ENCODE assay signal across 12 cellular contexts in the genomic region with DNA sequence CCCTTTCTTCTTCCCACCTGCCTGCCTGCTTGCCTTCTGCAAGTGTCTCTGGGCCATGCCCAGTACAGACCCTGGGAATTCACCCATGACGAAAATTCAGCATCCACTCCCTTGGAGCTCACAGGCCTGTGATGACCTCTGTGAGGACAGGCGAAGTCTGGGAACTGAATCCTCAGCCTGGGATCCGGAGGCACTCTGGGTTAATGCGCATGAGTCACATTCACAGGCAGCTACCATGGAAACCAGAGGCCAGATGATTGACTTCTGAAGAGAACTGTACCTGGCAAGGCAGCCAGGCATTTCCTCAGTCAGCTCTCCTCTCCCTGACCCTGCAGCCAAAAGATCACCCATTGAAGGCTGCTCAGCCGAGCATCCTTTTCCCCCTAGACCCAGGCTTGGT. TPM values are rescaled to one million over a fixed set of nuclear protein-coding genes. Genes with fewer than 3 reads are reported as not detected.
DNase-seq lines count a peak whose midpoint lies in the region; ATAC-seq and TF ChIP-seq lines count a peak whose summit lies in the region.
"Had no signal": no experiment of that assay in that cellular context is flagged by ENCODE, and none has a peak within 500 bp of the region (broad histone marks: within the 10 kb centered on the region; RNA-seq: fewer than 3 reads in every experiment).

No MANE protein-coding gene starts in this region.

- CTCF ChIA-PET in RWPE1 (lab: Yijun Ruan, JAX) = interaction anchor here (0.6 to 1.6 kb wide), 3 partner anchors 35 to 312 kb away, joined by 3 to 9 read pairs (median 5); no protein-coding TSS in a partner anchor

- DNase-seq in GM04504 (ENCODE audit: low read depth) = peak; percentile 57
- peak; percentile 98 for DNase-seq in RWPE1 (ENCODE audit: low spot score)
- DNase-seq in fibroblast of gingiva (ENCODE audit: low read depth) = peak; percentile 68
- peak; percentile 28 for DNase-seq in pons (ENCODE audit: low spot score)
- no peak for DNase-seq in lower lobe of right lung
- no peak for DNase-seq in activated T-helper 1 cell treated with anti-CD3 and anti-CD28 coated beads, Interleukin-12 subunit alpha, Interleukin-12 subunit beta, Interleukin-2, Interleukin-4 antibody, amounts not matched to agents 30 ng/mL and 10 ng/mL and 1 ng/mL, durations not matched to agents 14 hours and 24 hours and 36 hours (ENCODE audit: low spot score)
- DNase-seq in HAP-1 (ENCODE audit: low spot score in 2 of 2) = no peak
- DNase-seq: foreskin melanocyte, NCI-H446, upper lobe of left lung had no signal

- intact Hi-C loops in lower lobe of right lung (cut with DNase I) = no loop called here
- intact Hi-C loops in activated T-helper 1 cell treated with anti-CD3 and anti-CD28 coated beads, Interleukin-12 subunit alpha, Interleukin-12 subunit beta, Interleukin-2, Interleukin-4 antibody, amounts not matched to agents 30 ng/mL and 10 ng/mL and 1 ng/mL, durations not matched to agents 14 hours and 24 hours and 36 hours (cut with micrococcal nuclease) = no loop called here

- TF ChIP-seq CTCF in RWPE1 (conservative IDR thresholded peaks at IDR 0.05; ENCODE audit: low read depth) = no peak
- TF ChIP-seq CTCF in lower lobe of right lung (IDR thresholded peaks at IDR 0.05) = no peak

- ATAC-seq in lower lobe of right lung = no peak
- no peak for ATAC-seq in GM21825 (IDR thresholded peaks at IDR 0.05; ENCODE audit: unreplicated experiment)
- ATAC-seq: GM12878 had no signal

- H3K4me1 Mint-ChIP-seq in activated T-helper 1 cell treated with anti-CD3 and anti-CD28 coated beads, Interleukin-12 subunit alpha, Interleukin-12 subunit beta, Interleukin-2, Interleukin-4 antibody, amounts not matched to agents 30 ng/mL and 10 ng/mL and 1 ng/mL, durations not matched to agents 14 hours and 24 hours and 36 hours (ENCODE audit: low read depth) = peaks cover 18% of the 10 kb centered on the region

- H3K27ac ChIP-seq in RWPE1 (peak overlapping the region; percentile 69), lower lobe of right lung (no peak overlapping the region)
- H3K27ac ChIP-seq: upper lobe of left lung had no signal

- peaks cover 74% of the 10 kb centered on the region for H3K36me3 ChIP-seq in lower lobe of right lung
- no peaks in the 10 kb centered on the region; the same call in 1 of the 2 replicates for H3K36me3 ChIP-seq in HAP-1 (replicated peaks)

- no peaks in the 10 kb centered on the region for H3K27me3 Mint-ChIP-seq in activated T-helper 1 cell treated with anti-CD3 and anti-CD28 coated beads, Interleukin-12 subunit alpha, Interleukin-12 subunit beta, Interleukin-2, Interleukin-4 antibody, amounts not matched to agents 30 ng/mL and 10 ng/mL and 1 ng/mL, durations not matched to agents 14 hours and 24 hours and 36 hours (ENCODE audit: insufficient read depth)

- peaks cover 38% of the 10 kb centered on the region for H3K36me3 Mint-ChIP-seq in activated T-helper 1 cell treated with anti-CD3 and anti-CD28 coated beads, Interleukin-12 subunit alpha, Interleukin-12 subunit beta, Interleukin-2, Interleukin-4 antibody, amounts not matched to agents 30 ng/mL and 10 ng/mL and 1 ng/mL, durations not matched to agents 14 hours and 24 hours and 36 hours (ENCODE audit: low read depth)

- POLR2A ChIA-PET in RWPE1 (lab: Yijun Ruan, JAX; ENCODE audit: low non-redundant PET) = no interaction called here

- H3K27me3 ChIP-seq in lower lobe of right lung (ENCODE audit: low read depth) = no peaks in the 10 kb centered on the region
- H3K27me3 ChIP-seq in HAP-1 (ENCODE audit: low read depth) = no peaks in the 10 kb centered on the region
- H3K27me3 ChIP-seq: upper lobe of left lung had no signal

- H3K9me3 ChIP-seq in lower lobe of right lung (no peaks in the 10 kb centered on the region), HAP-1 (no peaks in the 10 kb centered on the region)
- H3K9me3 ChIP-seq: upper lobe of left lung had no signal

- H3K4me3 ChIP-seq in lower lobe of right lung (no peak overlapping the region), HAP-1 (no peak overlapping the region)
- H3K4me3 ChIP-seq: GM12878, upper lobe of left lung had no signal

- H3K9me3 Mint-ChIP-seq in activated T-helper 1 cell treated with anti-CD3 and anti-CD28 coated beads, Interleukin-12 subunit alpha, Interleukin-12 subunit beta, Interleukin-2, Interleukin-4 antibody, amounts not matched to agents 30 ng/mL and 10 ng/mL and 1 ng/mL, durations not matched to agents 14 hours and 24 hours and 36 hours = no peaks in the 10 kb centered on the region

- peaks cover 22% of the 10 kb centered on the region for H3K4me1 ChIP-seq in lower lobe of right lung
- peaks cover 24% of the 10 kb centered on the region for H3K4me1 ChIP-seq in HAP-1

- no peak overlapping the region for H3K4me3 Mint-ChIP-seq in activated T-helper 1 cell treated with anti-CD3 and anti-CD28 coated beads, Interleukin-12 subunit alpha, Interleukin-12 subunit beta, Interleukin-2, Interleukin-4 antibody, amounts not matched to agents 30 ng/mL and 10 ng/mL and 1 ng/mL, durations not matched to agents 14 hours and 24 hours and 36 hours

- in situ Hi-C loops in HAP-1 (cut with MboI; ENCODE audit: low sequenced_read_pairs) = no loop called here

- no peak overlapping the region for H3K27ac Mint-ChIP-seq in activated T-helper 1 cell treated with anti-CD3 and anti-CD28 coated beads, Interleukin-12 subunit alpha, Interleukin-12 subunit beta, Interleukin-2, Interleukin-4 antibody, amounts not matched to agents 30 ng/mL and 10 ng/mL and 1 ng/mL, durations not matched to agents 14 hours and 24 hours and 36 hours

RNA-seq across cellular contexts. Expression of a gene that starts 41.0 kb away (rescaled TPM):
- 17.7 TPM for total RNA-seq in lower lobe of right lung
- 16.2 and 20.8 TPM in 2 replicates for total RNA-seq in activated T-helper 1 cell treated with anti-CD3 and anti-CD28 coated beads, Interleukin-12 subunit alpha, Interleukin-12 subunit beta, Interleukin-2, Interleukin-4 antibody, amounts not matched to agents 30 ng/mL and 10 ng/mL and 1 ng/mL, durations not matched to agents 14 hours and 24 hours and 36 hours

Comparison
In these comparisons a context has a peak if more than half of its experiments do, and no peak if none do; other contexts are left out.
1. DNase-seq: peak in GM04504 (single experiment), RWPE1 (single experiment), fibroblast of gingiva (single experiment) and pons (single experiment); none in lower lobe of right lung (single experiment), activated T-helper 1 cell treated with anti-CD3 and anti-CD28 coated beads, Interleukin-12 subunit alpha, Interleukin-12 subunit beta, Interleukin-2, Interleukin-4 antibody, amounts not matched to agents 30 ng/mL and 10 ng/mL and 1 ng/mL, durations not matched to agents 14 hours and 24 hours and 36 hours (single experiment) and HAP-1 (0 of 2).